23 cellular contexts compared by ENCODE assay signal in the genomic region with DNA sequence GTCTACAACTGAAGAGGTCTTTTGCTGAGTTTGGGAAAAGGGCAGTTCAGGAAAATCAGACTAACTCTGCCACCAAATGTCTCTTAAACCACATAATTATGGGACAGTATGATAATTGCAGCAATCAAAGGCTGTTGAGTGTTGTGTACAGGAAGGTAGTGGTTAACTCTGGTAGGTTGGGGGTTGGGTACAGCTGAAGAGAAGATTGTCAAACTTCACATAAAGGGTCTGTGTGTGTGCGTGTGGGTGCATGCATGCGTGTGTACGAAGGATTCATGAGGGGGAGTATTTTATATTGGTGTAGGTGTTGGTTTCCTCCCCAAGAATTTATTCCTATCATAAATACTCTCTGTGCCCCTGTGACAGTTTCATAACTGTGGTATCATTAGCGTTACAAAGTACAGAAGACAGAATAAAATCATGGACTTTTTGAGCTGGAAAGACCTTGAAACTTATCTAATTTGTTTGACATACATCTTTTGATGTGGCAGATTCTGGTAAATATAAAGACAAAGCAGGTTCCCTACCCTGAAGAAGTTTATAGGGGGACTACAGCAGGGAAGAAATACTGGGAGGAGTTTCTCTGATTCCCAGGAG.
DNase-seq lines count a peak whose midpoint lies in the region; ATAC-seq and TF ChIP-seq lines count a peak whose summit lies in the region.
"Had no signal": no experiment of that assay in that cellular context is flagged by ENCODE, and none has a peak within 500 bp of the region (broad histone marks: within the 10 kb centered on the region; RNA-seq: fewer than 3 reads in every experiment).

No MANE protein-coding gene starts in this region.

- no peak overlapping the region for H3K4me3 ChIP-seq in CD8-positive, alpha-beta T cell (ENCODE audit: low read depth, low read length)
- H3K4me3 ChIP-seq in HEK293 (ENCODE audit: low read depth, low read length) (no peak overlapping the region), mucosa of descending colon (no peak overlapping the region)
- H3K4me3 ChIP-seq: adrenal gland, breast epithelium, coronary artery, left lung, transverse colon had no signal

- peaks cover 22% of the 10 kb centered on the region for H3K4me1 Mint-ChIP-seq in CD8-positive, alpha-beta T cell (ENCODE audit: low read depth)

- H3K4me1 ChIP-seq in CD8-positive, alpha-beta T cell (ENCODE audit: insufficient read depth, low read length): peaks cover 14% of the 10 kb centered on the region
- no peaks in the 10 kb centered on the region; the same call in 1 of the 2 replicates for H3K4me1 ChIP-seq in HEK293 (ENCODE audit: control insufficient read depth, insufficient read depth, low read length)
- H3K4me1 ChIP-seq in mucosa of descending colon (ENCODE audit: low read depth): peaks cover 5% of the 10 kb centered on the region
- H3K4me1 ChIP-seq: breast epithelium, left lung had no signal

- no peak overlapping the region for H3K27ac ChIP-seq in CD8-positive, alpha-beta T cell (ENCODE audit: low read depth, low read length)
- no peak overlapping the region for H3K27ac ChIP-seq in HEK293 (ENCODE audit: extremely low read depth, low read depth, low read length)
- H3K27ac ChIP-seq: adrenal gland, breast epithelium, coronary artery, left lung, transverse colon had no signal

- no peaks in the 10 kb centered on the region for H3K9me3 Mint-ChIP-seq in CD8-positive, alpha-beta T cell
- H3K9me3 Mint-ChIP-seq: activated CD4-positive, alpha-beta memory T cell treated with anti-CD3 and anti-CD28 coated beads, Interleukin-2, amount 10 ng/mL, durations not matched to agents 7 days and 5 days; activated T-cell treated with anti-CD3 and anti-CD28 coated beads, Interleukin-2, amount 50 U/mL, for 24 hours had no signal

- H3K27me3 ChIP-seq in CD8-positive, alpha-beta T cell (ENCODE audit: insufficient read depth, low read length): no peaks in the 10 kb centered on the region
- H3K27me3 ChIP-seq: adrenal gland, breast epithelium, left lung, transverse colon had no signal

- no peaks in the 10 kb centered on the region for H3K9me3 ChIP-seq in CD8-positive, alpha-beta T cell (ENCODE audit: low read length)
- H3K9me3 ChIP-seq in HEK293 (ENCODE audit: control insufficient read depth, insufficient read depth, low read depth, low read length) (no peaks in the 10 kb centered on the region), mucosa of descending colon (no peaks in the 10 kb centered on the region)
- H3K9me3 ChIP-seq: adrenal gland, breast epithelium, SK-N-SH, transverse colon had no signal

- CTCF ChIA-PET in CD8-positive, alpha-beta T cell (lab: Charles Lee): no interaction called here
- CTCF ChIA-PET in HEK293 (lab: Yijun Ruan, JAX): interaction anchor here (0.9 kb wide), 1 partner anchor 390 kb away, joined by 3 read pairs; no protein-coding TSS in a partner anchor

- peak overlapping the region; percentile 12 for H3K4me3 Mint-ChIP-seq in CD8-positive, alpha-beta T cell
- H3K4me3 Mint-ChIP-seq: activated CD4-positive, alpha-beta memory T cell treated with anti-CD3 and anti-CD28 coated beads, Interleukin-2, amount 10 ng/mL, durations not matched to agents 7 days and 5 days; activated T-cell treated with anti-CD3 and anti-CD28 coated beads, Interleukin-2, amount 50 U/mL, for 24 hours had no signal

- DNase-seq in CD8-positive, alpha-beta T cell: no peak
- peak; percentile 71 for DNase-seq in SW480 (ENCODE audit: low spot score)
- DNase-seq in mucosa of descending colon: no peak
- DNase-seq in cardiac septum (ENCODE audit: low spot score): no peak
- no peak for DNase-seq in NCI-H82 treated with DMSO at 0.1 percent for 48 hours (lab: John Stamatoyannopoulos, UW; ENCODE audit: unreplicated experiment)
- no peak for DNase-seq in activated gamma-delta T cell treated with Interleukin-2 at 50 U/mL for 16 hours
- DNase-seq: activated CD4-positive, alpha-beta memory T cell treated with anti-CD3 and anti-CD28 coated beads, Interleukin-2, amount 10 ng/mL, durations not matched to agents 7 days and 5 days; activated T-cell treated with anti-CD3 and anti-CD28 coated beads, Interleukin-2, amount 50 U/mL, for 24 hours; adrenal gland; H7; left lung; midbrain; NCI-H1436; RPMI8226; SK-N-SH; stimulated activated CD4-positive, alpha-beta T cell treated with anti-CD3 and anti-CD28 coated beads, Interleukin-1b, Interleukin-23, amount 100 ng/mL, for 48 hours; stimulated activated naive CD4-positive, alpha-beta T cell treated with Interleukin-2 at 50 U/mL for 16 hours; T-helper 9 cell; transverse colon had no signal

- H3K27ac Mint-ChIP-seq in CD8-positive, alpha-beta T cell: no peak overlapping the region
- H3K27ac Mint-ChIP-seq: activated CD4-positive, alpha-beta memory T cell treated with anti-CD3 and anti-CD28 coated beads, Interleukin-2, amount 10 ng/mL, durations not matched to agents 7 days and 5 days; activated T-cell treated with anti-CD3 and anti-CD28 coated beads, Interleukin-2, amount 50 U/mL, for 24 hours; progenitor cell of endocrine pancreas had no signal

- H3K36me3 ChIP-seq in CD8-positive, alpha-beta T cell (ENCODE audit: insufficient read depth, low read length): no peaks in the 10 kb centered on the region
- no peaks in the 10 kb centered on the region for H3K36me3 ChIP-seq in HEK293 (ENCODE audit: control insufficient read depth in 2 of 2, insufficient read depth in 1 of 2, low read length in 2 of 2)
- no peaks in the 10 kb centered on the region for H3K36me3 ChIP-seq in mucosa of descending colon (ENCODE audit: low read depth)
- H3K36me3 ChIP-seq: adrenal gland, breast epithelium, left lung, transverse colon had no signal

- no peaks in the 10 kb centered on the region for H3K36me3 Mint-ChIP-seq in CD8-positive, alpha-beta T cell

- no peak for TF ChIP-seq CTCF in CD8-positive, alpha-beta T cell (IDR thresholded peaks at IDR 0.05)
- TF ChIP-seq CTCF in HEK293 (tag by site-specific recombination; IDR thresholded peaks at IDR 0.05) (no peak), mucosa of descending colon (IDR thresholded peaks at IDR 0.05) (no peak)

- POLR2A ChIA-PET in CD8-positive, alpha-beta T cell (lab: Charles Lee): no interaction called here
- POLR2A ChIA-PET in HEK293 (lab: Yijun Ruan, JAX): no interaction called here

- ATAC-seq in CD8-positive, alpha-beta T cell: peak; percentile 61
- ATAC-seq in mucosa of descending colon: peak; percentile 80
- ATAC-seq: left lung had no signal

- H3K27me3 Mint-ChIP-seq in CD8-positive, alpha-beta T cell (ENCODE audit: low read depth): no peaks in the 10 kb centered on the region
- H3K27me3 Mint-ChIP-seq: activated CD4-positive, alpha-beta memory T cell treated with anti-CD3 and anti-CD28 coated beads, Interleukin-2, amount 10 ng/mL, durations not matched to agents 7 days and 5 days; activated T-cell treated with anti-CD3 and anti-CD28 coated beads, Interleukin-2, amount 50 U/mL, for 24 hours; progenitor cell of endocrine pancreas had no signal

- intact Hi-C loops in CD8-positive, alpha-beta T cell (cut with DNase I, micrococcal nuclease): no loop called here
- intact Hi-C loops in mucosa of descending colon (cut with DNase I, micrococcal nuclease): no loop called here
- intact Hi-C loops in cardiac septum (cut with DNase I): no loop called here

TF ChIP-seq in HEK293, 187 proteins besides CTCF, POLR2A, EP300 and RAD21:
- TF ChIP-seq EGR2 (tag by site-specific recombination; IDR thresholded peaks at IDR 0.05; ENCODE audit: low read depth) (peak; percentile 60), SP7 (tag by site-specific recombination; IDR thresholded peaks at IDR 0.05) (peak; percentile 91), AEBP2 (tag by site-specific recombination; IDR thresholded peaks at IDR 0.05; ENCODE audit: borderline replicate concordance) (no peak), ZIC2 (tag by site-specific recombination; IDR thresholded peaks at IDR 0.05) (no peak), ZFHX2 (tag by site-specific recombination; conservative IDR thresholded peaks at IDR 0.05) (peak; percentile 89)
